Comparison of ENCODE assay signal across 34 cellular contexts in the genomic region with DNA sequence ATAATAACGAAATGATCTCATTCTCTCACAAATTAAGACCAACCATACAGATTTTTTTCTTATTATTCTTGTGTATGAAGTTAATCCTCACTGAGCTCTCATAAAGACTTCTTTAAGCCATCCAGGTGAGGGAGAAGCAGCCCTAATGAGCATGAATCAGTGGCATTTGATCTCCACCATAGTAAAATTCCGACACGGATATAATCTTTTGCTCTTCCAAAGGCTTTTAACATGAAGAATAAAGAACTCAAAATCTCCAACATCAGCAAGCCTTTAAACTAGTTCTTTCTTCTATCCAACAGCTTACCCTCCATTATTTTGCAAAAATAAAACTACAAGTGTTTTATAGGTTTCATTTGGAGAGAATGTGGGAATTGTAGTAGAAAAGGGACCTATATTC.
"Had no signal": no experiment of that assay in that cellular context is flagged by ENCODE, and none has a peak within 500 bp of the region (broad histone marks: within the 10 kb centered on the region; RNA-seq: fewer than 3 reads in every experiment).

No MANE protein-coding gene starts in this region.

- H3K4me3 ChIP-seq: MG63 had no signal

- H3K27me3 ChIP-seq: MG63 had no signal

- H3K36me3 ChIP-seq: MG63 had no signal

- DNase-seq: Karpas-422, Kasumi-1, MG63, MM.1S, MV-4-11, NCI-H1048, NCI-H1092, NCI-H1092 treated with DMSO at 0.1 percent for 48 hours, NCI-H1105, NCI-H1105 treated with DMSO at 0.1 percent for 48 hours, NCI-H1417 treated with DMSO at 0.1 percent for 48 hours, NCI-H1436, NCI-H1436 treated with DMSO at 0.1 percent for 48 hours, NCI-H146, NCI-H1694 treated with DMSO at 0.1 percent for 48 hours, NCI-H187, NCI-H187 treated with DMSO at 0.1 percent for 48 hours, NCI-H1930, NCI-H2029, NCI-H2029 treated with DMSO at 0.1 percent for 48 hours, NCI-H2081, NCI-H2081 treated with DMSO at 0.1 percent for 48 hours, NCI-H2107, NCI-H2171, NCI-H2171 treated with DMSO at 0.1 percent for 48 hours, NCI-H2227 treated with DMSO at 0.1 percent for 48 hours, NCI-H226, NCI-H345, NCI-H446, NCI-H446 treated with DMSO at 0.1 percent for 48 hours, NCI-H510A, NCI-H510A treated with DMSO at 0.1 percent for 48 hours, NCI-H524, NCI-H524 treated with DMSO at 0.1 percent for 48 hours had no signal

- H3K9me3 ChIP-seq: MG63 had no signal
